1 cellular context compared by ENCODE assay signal in genomic region chr12:131947482-131948027, GRCh38.
TF ChIP-seq lines count a peak whose summit lies in the region.

No MANE protein-coding gene starts in this region.

TF ChIP-seq in IMR-90, 13 proteins besides CTCF, POLR2A, EP300 and RAD21:
- no peak for TF ChIP-seq ELK1 (IDR thresholded peaks at IDR 0.05; ENCODE audit: borderline replicate concordance, low read depth, low read length)
- TF ChIP-seq RFX5 (IDR thresholded peaks at IDR 0.05; ENCODE audit: low read depth, low read length) = no peak
- TF ChIP-seq MAFK (IDR thresholded peaks at IDR 0.05; ENCODE audit: low read depth, low read length) = no peak
- no peak for TF ChIP-seq RCOR1 (IDR thresholded peaks at IDR 0.05; ENCODE audit: insufficient replicate concordance, low read length)
- TF ChIP-seq CHD1 (IDR thresholded peaks at IDR 0.05; ENCODE audit: low read depth, low read length) = no peak
- TF ChIP-seq CEBPB (IDR thresholded peaks at IDR 0.05; ENCODE audit: low read depth, low read length) = no peak
- no peak for TF ChIP-seq MAZ (IDR thresholded peaks at IDR 0.05; ENCODE audit: borderline replicate concordance, low read depth, low read length)
- no peak for TF ChIP-seq MXI1 (IDR thresholded peaks at IDR 0.05; ENCODE audit: borderline replicate concordance, low read depth, low read length)
- TF ChIP-seq USF2 (IDR thresholded peaks at IDR 0.05; ENCODE audit: low read depth, low read length) = no peak
- TF ChIP-seq BHLHE40 (IDR thresholded peaks at IDR 0.05; ENCODE audit: low read depth, low read length) = no peak
- no peak for TF ChIP-seq FOS (IDR thresholded peaks at IDR 0.05; ENCODE audit: low read depth, low read length)
- TF ChIP-seq NFE2L2 (IDR thresholded peaks at IDR 0.05; ENCODE audit: low read depth, low read length) = no peak
- no peak for TF ChIP-seq SMC3 (IDR thresholded peaks at IDR 0.05; ENCODE audit: low read depth, low read length)
